8 cellular contexts compared by ENCODE assay signal in the genomic region with DNA sequence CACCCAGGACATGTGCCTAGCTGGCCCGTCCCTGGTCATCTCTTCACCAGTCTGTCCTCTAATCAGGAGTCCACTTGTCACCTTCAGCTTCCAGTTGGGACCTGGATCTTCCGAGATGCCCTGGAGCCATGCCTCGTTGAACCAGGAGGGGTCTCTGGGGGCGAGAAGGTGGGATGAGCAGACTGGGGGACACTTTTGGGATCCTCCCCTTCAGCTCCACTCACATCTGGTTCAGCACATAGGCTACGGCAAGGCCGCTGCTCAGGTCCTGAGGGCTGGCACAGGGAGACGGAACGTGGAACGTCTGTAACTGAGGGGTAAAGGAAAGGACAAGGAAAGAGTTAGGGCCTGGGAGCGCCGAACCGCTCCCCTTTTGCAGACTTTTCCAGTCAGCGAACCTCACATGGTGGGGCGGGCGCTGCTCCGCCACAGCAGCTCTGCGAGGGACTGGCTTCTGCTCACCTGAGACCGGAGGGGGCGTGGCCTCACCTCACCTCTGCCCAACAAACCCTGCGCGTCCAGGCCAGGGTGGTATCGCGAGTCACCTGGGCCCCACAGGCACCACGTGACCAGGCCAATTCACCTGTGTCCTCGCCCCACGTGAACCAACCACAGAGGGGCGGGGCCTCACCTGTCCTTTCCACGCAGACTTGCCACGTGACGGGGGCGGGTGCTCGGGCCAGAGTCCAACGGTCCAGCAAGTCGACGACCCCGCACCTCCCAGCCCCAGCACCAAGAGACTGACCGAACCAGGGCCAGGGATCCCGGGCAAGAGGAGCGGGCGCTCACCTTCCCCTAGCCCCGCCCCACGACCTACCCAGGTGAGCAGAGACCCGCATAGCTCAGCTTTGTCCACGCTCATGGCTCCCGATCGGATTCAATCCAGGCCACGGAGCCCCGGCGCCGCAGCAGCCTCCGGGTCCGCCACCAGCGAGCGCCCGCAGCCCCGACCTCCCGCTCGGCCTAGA. TPM values are rescaled to one million over a fixed set of nuclear protein-coding genes. Genes with fewer than 3 reads are reported as not detected.
DNase-seq lines count a peak whose midpoint lies in the region; ATAC-seq and TF ChIP-seq lines count a peak whose summit lies in the region.

Gene HOOK2, minus strand, starts transcription at position 965 of the 968 bp plus-strand sequence. Its CDS starts 103 bp downstream, at position 862.

- 26% methylated on average over 58 of the region's 58 CpGs for WGBS in thymus

- H3K4me3 Mint-ChIP-seq in memory B cell, result peak within 1 kb of the TSS; percentile 81

- H3K27me3 ChIP-seq in RWPE2 (ENCODE audit: insufficient read depth, poor library complexity, severe bottlenecking) (no peaks in the 10 kb centered on the region), dorsolateral prefrontal cortex (no peaks in the 10 kb centered on the region), thymus (ENCODE audit: control insufficient read depth, insufficient read depth) (no peaks in the 10 kb centered on the region)

- no peaks in the 10 kb centered on the region for H3K9me3 Mint-ChIP-seq in memory B cell

- peaks cover 23% of the 10 kb centered on the region for H3K4me1 Mint-ChIP-seq in memory B cell

- H3K27ac ChIP-seq in RWPE2 (ENCODE audit: poor library complexity, severe bottlenecking) (peak within 1 kb of the TSS; percentile 92), dorsolateral prefrontal cortex (peak within 1 kb of the TSS in 49 of 59 donors; percentile 17 to 98 (median 68)), thymus (ENCODE audit: low read depth) (peak within 1 kb of the TSS; percentile 74)

- H3K4me1 ChIP-seq in RWPE2 (ENCODE audit: insufficient read depth, poor library complexity, severe bottlenecking) (peaks cover 7% of the 10 kb centered on the region), thymus (ENCODE audit: control insufficient read depth, insufficient read depth, low read length) (peaks cover 9% of the 10 kb centered on the region)

- H3K4me3 ChIP-seq in RWPE2 (ENCODE audit: severe bottlenecking) (peak within 1 kb of the TSS; percentile 85), dorsolateral prefrontal cortex (peak within 1 kb of the TSS; percentile 68 to 94 (median 82)), thymus (ENCODE audit: low read length) (peak within 1 kb of the TSS; percentile 63)

- no peaks in the 10 kb centered on the region for H3K27me3 Mint-ChIP-seq in memory B cell

- no peaks in the 10 kb centered on the region for H3K36me3 Mint-ChIP-seq in memory B cell

- intact Hi-C loops in dorsolateral prefrontal cortex (cut with DNase I), result no loop called here

- ATAC-seq in HG03045 (IDR thresholded peaks at IDR 0.05; ENCODE audit: unreplicated experiment) (peak; percentile 7), RWPE2 (ENCODE audit: low read depth) (peak; percentile 65), memory B cell (ENCODE audit: low read depth) (peak; percentile 2), HG03196 (IDR thresholded peaks at IDR 0.05; ENCODE audit: unreplicated experiment) (no peak)

- DNase-seq in DMS153 treated with DMSO at 0.1 percent for 48 hours (lab: John Stamatoyannopoulos, UW; ENCODE audit: unreplicated experiment) (peak; percentile 86), RWPE2 (ENCODE audit: low spot score) (peak; percentile 99), dorsolateral prefrontal cortex (peak in 1 of 10 donors; percentile 45), memory B cell (ENCODE audit: low spot score in 2 of 2) (no peak), CD1c-positive myeloid dendritic cell (ENCODE audit: extremely low spot score) (no peak)

- peaks cover 19% of the 10 kb centered on the region for H3K36me3 ChIP-seq in RWPE2 (ENCODE audit: low read depth)
- H3K36me3 ChIP-seq in thymus (ENCODE audit: control insufficient read depth, insufficient read depth), result no peaks in the 10 kb centered on the region

- peak within 1 kb of the TSS; percentile 20 for H3K27ac Mint-ChIP-seq in memory B cell

- no peaks in the 10 kb centered on the region for H3K9me3 ChIP-seq in RWPE2 (ENCODE audit: severe bottlenecking)
- H3K9me3 ChIP-seq in thymus (ENCODE audit: control insufficient read depth), result no peaks in the 10 kb centered on the region

- TF ChIP-seq CTCF in RWPE2 (IDR thresholded peaks at IDR 0.05; ENCODE audit: poor library complexity, severe bottlenecking) (no peak), dorsolateral prefrontal cortex (IDR thresholded peaks at IDR 0.05 in 54 of 56, conservative IDR thresholded peaks at IDR 0.05 in 2 of 56; ENCODE audit: low read depth in 1 of 56, partially characterized antibody in 56 of 56) (no peak)

RNA-seq across cellular contexts. Expression of gene HOOK2, which starts in this region (rescaled TPM):
- 10 to 100 TPM; 23.0 to 79.0 (median 41.2) TPM for total RNA-seq in dorsolateral prefrontal cortex
- polyA plus RNA-seq in thymus, result 36.4 TPM

Comparison
In these comparisons a context has a peak if more than half of its experiments do, and no peak if none do; other contexts are left out.
1. DNase-seq: peak in DMS153 treated with DMSO at 0.1 percent for 48 hours (single experiment) and RWPE2 (single experiment); none in memory B cell (0 of 2) and CD1c-positive myeloid dendritic cell (single experiment).
2. Peak in every context shown above with its lines, with median percentiles within 50 percentile points of each other: H3K27ac ChIP-seq and H3K4me3 ChIP-seq.